Comparison of ENCODE assay signal across 2 cellular contexts in genomic region chr10:116001266-116001857, GRCh38.
TF ChIP-seq lines count a peak whose summit lies in the region.

No MANE protein-coding gene starts in this region.

TF ChIP-seq in liver, 16 proteins besides CTCF, POLR2A, EP300 and RAD21 (continued from another document):
- TF ChIP-seq REST (IDR thresholded peaks at IDR 0.05) = no peak
- TF ChIP-seq FOXA1 (IDR thresholded peaks at IDR 0.05) = no peak
- TF ChIP-seq HNF4A (conservative IDR thresholded peaks at IDR 0.05) = peak; percentile 43 to 71
- TF ChIP-seq HNF4G (IDR thresholded peaks at IDR 0.05) = peak; percentile 11
- TF ChIP-seq EGR1 (IDR thresholded peaks at IDR 0.05; ENCODE audit: low read depth in 2 of 2) = no peak
- TF ChIP-seq ZBTB33 (IDR thresholded peaks at IDR 0.05) = no peak
- TF ChIP-seq FOXA2 (IDR thresholded peaks at IDR 0.05) = no peak
- no peak for TF ChIP-seq TAF1 (conservative IDR thresholded peaks at IDR 0.05)
- TF ChIP-seq MAX (IDR thresholded peaks at IDR 0.05) = no peak
- peak; percentile 70 for TF ChIP-seq SP1 (IDR thresholded peaks at IDR 0.05)
- no peak for TF ChIP-seq GABPA (IDR thresholded peaks at IDR 0.05 in 1 of 2, conservative IDR thresholded peaks at IDR 0.05 in 1 of 2)
- peak; percentile 79 for TF ChIP-seq YY1 (IDR thresholded peaks at IDR 0.05)
- no peak for TF ChIP-seq NR2F2 (IDR thresholded peaks at IDR 0.05)
- peak; percentile 73 to 79 for TF ChIP-seq RXRA (IDR thresholded peaks at IDR 0.05)

TF ChIP-seq in HepG2, 621 proteins besides CTCF, POLR2A, EP300 and RAD21 (continued from another document):
- TF ChIP-seq MATR3 (CRISPR knock-in tag; IDR thresholded peaks at IDR 0.05) = no peak
- no peak for TF ChIP-seq NR0B2 (CRISPR knock-in tag; IDR thresholded peaks at IDR 0.05)
- TF ChIP-seq HOXA3 (CRISPR knock-in tag; IDR thresholded peaks at IDR 0.05) = no peak
- no peak for TF ChIP-seq PATZ1 (CRISPR knock-in tag; IDR thresholded peaks at IDR 0.05)
